In the genomic region with DNA sequence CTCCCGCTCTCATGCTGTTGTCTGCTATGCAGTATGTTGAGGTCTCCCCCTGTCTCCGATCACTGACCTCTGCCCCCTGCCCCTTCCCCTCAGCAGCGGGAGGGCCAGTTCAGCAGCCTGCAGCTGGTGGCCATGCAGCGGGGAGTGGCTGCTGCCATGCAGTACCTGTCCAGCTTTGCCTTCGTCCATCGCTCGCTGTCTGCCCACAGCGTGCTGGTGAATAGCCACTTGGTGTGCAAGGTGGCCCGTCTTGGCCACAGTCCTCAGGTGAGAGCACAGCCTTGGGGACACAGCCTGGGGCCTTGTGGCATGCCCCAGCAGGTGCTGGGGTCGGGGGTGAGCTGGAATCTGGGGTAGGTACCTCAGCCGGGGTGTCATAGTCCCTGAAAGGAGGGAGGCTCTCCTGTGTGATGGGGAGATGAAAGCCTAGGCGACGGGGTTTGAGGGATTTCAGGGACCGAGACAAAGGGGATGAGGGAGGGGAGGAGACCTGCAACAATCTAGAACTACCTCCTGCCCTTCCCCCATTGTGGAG, we compare ENCODE assay signal across 23 cellular contexts. TPM values are rescaled to one million over a fixed set of nuclear protein-coding genes. Genes with fewer than 3 reads are reported as not detected.
A peak's percentile ranks its signal among the peaks of the same experiment; 100 is the strongest.
DNase-seq lines count a peak whose midpoint lies in the region; ATAC-seq, FAIRE-seq and TF ChIP-seq lines count a peak whose summit lies in the region.
"Had no signal": no experiment of that assay in that cellular context is flagged by ENCODE, and none has a peak within 500 bp of the region (broad histone marks: within the 10 kb centered on the region; RNA-seq: fewer than 3 reads in every experiment).

No MANE protein-coding gene starts in this region.

- H3K27me3 Mint-ChIP-seq in activated CD8-positive, alpha-beta memory T cell treated with anti-CD3 and anti-CD28 coated beads, Interleukin-2, amount 10 ng/mL, durations not matched to agents 7 days and 5 days = no peaks in the 10 kb centered on the region
- H3K27me3 Mint-ChIP-seq: IgD-negative memory B cell had no signal

- no peak for TF ChIP-seq CTCF in bronchial epithelial cell (IDR thresholded peaks at IDR 0.05; ENCODE audit: insufficient read depth, low read length, severe bottlenecking)
- no peak for TF ChIP-seq CTCF in ovary (IDR thresholded peaks at IDR 0.05)

- H3K36me3 ChIP-seq in bronchial epithelial cell (ENCODE audit: control insufficient read depth, insufficient read depth, low read length) = peaks cover 1% of the 10 kb centered on the region
- no peaks in the 10 kb centered on the region for H3K36me3 ChIP-seq in ovary
- H3K36me3 ChIP-seq: SJSA1 had no signal

- no peaks in the 10 kb centered on the region for H3K9me3 Mint-ChIP-seq in activated CD8-positive, alpha-beta memory T cell treated with anti-CD3 and anti-CD28 coated beads, Interleukin-2, amount 10 ng/mL, durations not matched to agents 7 days and 5 days (ENCODE audit: low read depth)
- H3K9me3 Mint-ChIP-seq: CD14-positive monocyte, IgD-negative memory B cell had no signal

- WGBS in ovary, 3 donors = 83 to 93% (median 90%) methylated on average over 13 to 14 of the region's 14 CpGs

- H3K4me3 Mint-ChIP-seq in activated CD8-positive, alpha-beta memory T cell treated with anti-CD3 and anti-CD28 coated beads, Interleukin-2, amount 10 ng/mL, durations not matched to agents 7 days and 5 days = no peak overlapping the region
- H3K4me3 Mint-ChIP-seq: CD14-positive monocyte, IgD-negative memory B cell had no signal

- H3K4me3 ChIP-seq in bronchial epithelial cell (ENCODE audit: low read depth, low read length) (no peak overlapping the region), ovary (no peak overlapping the region)
- H3K4me3 ChIP-seq: SJSA1 had no signal

- peak; percentile 40 for FAIRE-seq in bronchial epithelial cell (lab: Jason Lieb, UNC)
- FAIRE-seq: A204.1, GM18507, RCC 7860 had no signal

- no peak overlapping the region for H3K27ac Mint-ChIP-seq in activated CD8-positive, alpha-beta memory T cell treated with anti-CD3 and anti-CD28 coated beads, Interleukin-2, amount 10 ng/mL, durations not matched to agents 7 days and 5 days
- H3K27ac Mint-ChIP-seq: IgD-negative memory B cell had no signal

- intact Hi-C loops in ovary (cut with DNase I) = no loop called here

- H3K27me3 ChIP-seq in bronchial epithelial cell (ENCODE audit: control insufficient read depth, insufficient read depth, low read length) = no peaks in the 10 kb centered on the region
- H3K27me3 ChIP-seq in ovary = no peaks in the 10 kb centered on the region
- H3K27me3 ChIP-seq: SJSA1 had no signal

- no peaks in the 10 kb centered on the region for H3K36me3 Mint-ChIP-seq in activated CD8-positive, alpha-beta memory T cell treated with anti-CD3 and anti-CD28 coated beads, Interleukin-2, amount 10 ng/mL, durations not matched to agents 7 days and 5 days

- CTCF ChIA-PET in activated CD8-positive, alpha-beta memory T cell treated with anti-CD3 and anti-CD28 coated beads, Interleukin-2, amount 10 ng/mL, durations not matched to agents 7 days and 5 days (lab: Charles Lee) = interaction anchor here (1.1 to 1.3 kb wide), 2 partner anchors 13 to 346 kb away, joined by 3 to 4 read pairs; no protein-coding TSS in a partner anchor

- TF ChIP-seq EP300 in ovary (IDR thresholded peaks at IDR 0.05) = no peak

- no peak for ATAC-seq in activated CD8-positive, alpha-beta memory T cell treated with anti-CD3 and anti-CD28 coated beads, Interleukin-2, amount 10 ng/mL, durations not matched to agents 7 days and 5 days

- no peaks in the 10 kb centered on the region for H3K4me1 Mint-ChIP-seq in activated CD8-positive, alpha-beta memory T cell treated with anti-CD3 and anti-CD28 coated beads, Interleukin-2, amount 10 ng/mL, durations not matched to agents 7 days and 5 days

- TF ChIP-seq POLR2A in ovary (IDR thresholded peaks at IDR 0.05) = no peak

- peak; percentile 22 for DNase-seq in activated CD8-positive, alpha-beta memory T cell treated with anti-CD3 and anti-CD28 coated beads, Interleukin-2, amount 10 ng/mL, durations not matched to agents 7 days and 5 days
- DNase-seq in activated CD8-positive, alpha-beta memory T cell treated with anti-CD3 and anti-CD28 coated beads, Interleukin-2, amount 50 U/mL, for 48 hours = no peak
- DNase-seq in bronchial epithelial cell (ENCODE audit: low read depth) (no peak), islet precursor cell (peak; percentile 32), ureter (ENCODE audit: low spot score) (peak; percentile 30), ovary (no peak)
- no peak for DNase-seq in activated effector memory CD4-positive, alpha-beta T cell treated with Interleukin-2 at 50 U/mL for 16 hours
- DNase-seq: DMS53, GDM1, Karpas-422, MV-4-11, NCI-H187, NCI-H446, NCI-H526, OCI-M1 had no signal

- H3K9me3 ChIP-seq in ovary = no peaks in the 10 kb centered on the region
- H3K9me3 ChIP-seq: SJSA1 had no signal

- H3K4me1 ChIP-seq in ovary (ENCODE audit: insufficient read depth) = no peaks in the 10 kb centered on the region
- H3K4me1 ChIP-seq: SJSA1 had no signal

- H3K27ac ChIP-seq in ovary = no peak overlapping the region
- H3K27ac ChIP-seq: SJSA1 had no signal

RNA-seq across cellular contexts. Expression of a gene that starts 14.1 kb away (rescaled TPM):
- 1 to 10 TPM; 5.1 to 7.5 TPM for total RNA-seq in activated CD8-positive, alpha-beta memory T cell treated with anti-CD3 and anti-CD28 coated beads, Interleukin-2, amount 10 ng/mL, durations not matched to agents 7 days and 5 days
- total RNA-seq in bronchial epithelial cell = under 0.01 and 0.77 TPM in 2 replicates
- 55.9 TPM for total RNA-seq in ureter
- 10 to 100 TPM; 17.9 to 41.1 (median 31.9) TPM for total RNA-seq in ovary
- 10 to 100 TPM; 10.7 to 14.1 TPM for polyA plus RNA-seq in ovary
- total RNA-seq: M059J had no signal

RNA-seq across cellular contexts. Expression of a gene that starts 16.6 kb away (rescaled TPM):
- not detected for total RNA-seq in activated CD8-positive, alpha-beta memory T cell treated with anti-CD3 and anti-CD28 coated beads, Interleukin-2, amount 10 ng/mL, durations not matched to agents 7 days and 5 days
- total RNA-seq in bronchial epithelial cell (under 0.01 and 0.26 TPM in 2 replicates), ureter (27.7 TPM), ovary (1 to 10 TPM in 2 of 7 donors, under 1 TPM in 1, not detected in 4; 0.51 to 9.7 (median 1.5) TPM)
- under 1 TPM; 0.03 to 0.19 TPM for polyA plus RNA-seq in ovary
- total RNA-seq: H4, M059J, SJSA1 had no signal
- polyA plus RNA-seq: CD14-positive monocyte, IgD-negative memory B cell had no signal

Comparison
In these comparisons a context has a peak if more than half of its experiments do, and no peak if none do; other contexts are left out.
1. DNase-seq: peak in activated CD8-positive, alpha-beta memory T cell treated with anti-CD3 and anti-CD28 coated beads, Interleukin-2, amount 10 ng/mL, durations not matched to agents 7 days and 5 days (single experiment), islet precursor cell (single experiment) and ureter (single experiment); none in activated CD8-positive, alpha-beta memory T cell treated with anti-CD3 and anti-CD28 coated beads, Interleukin-2, amount 50 U/mL, for 48 hours (single experiment), bronchial epithelial cell (single experiment), activated effector memory CD4-positive, alpha-beta T cell treated with Interleukin-2 at 50 U/mL for 16 hours (single experiment) and ovary (0 of 5).